ENCODE assay signal across 8 cellular contexts in genomic region chr14:96424104-96424989, GRCh38. TPM values are rescaled to one million over a fixed set of nuclear protein-coding genes. Genes with fewer than 3 reads are reported as not detected.
A peak's percentile ranks its signal among the peaks of the same experiment; 100 is the strongest.
DNase-seq lines count a peak whose midpoint lies in the region; ATAC-seq, FAIRE-seq and TF ChIP-seq lines count a peak whose summit lies in the region.

No MANE protein-coding gene starts in this region.

- intact Hi-C loops in kidney (cut with DNase I): loop anchor here (10.0 kb wide), 1 partner anchor 330 kb away; no protein-coding TSS in a partner anchor

- no peaks in the 10 kb centered on the region for H3K9me3 Mint-ChIP-seq in T-cell

- peaks cover 0 to 4% of the 10 kb centered on the region in 2 donors for H3K27me3 Mint-ChIP-seq in T-cell

- H3K4me1 Mint-ChIP-seq in T-cell: peaks cover 0 to 5% (median 4%) of the 10 kb centered on the region in 3 donors

- H3K36me3 Mint-ChIP-seq in T-cell: no peaks in the 10 kb centered on the region

- TF ChIP-seq CTCF in 22Rv1 (IDR thresholded peaks at IDR 0.05) (peak; percentile 78), GM12864 (IDR thresholded peaks at IDR 0.05; ENCODE audit: low read depth, low read length, missing control alignments) (peak; percentile 61), kidney (IDR thresholded peaks at IDR 0.05; ENCODE audit: borderline replicate concordance, extremely low read depth, insufficient read depth) (peak; percentile 83)

- DNase-seq in GM12864 (ENCODE audit: low read depth): peak; percentile 50
- DNase-seq in NCI-H128 (lab: John Stamatoyannopoulos, UW; ENCODE audit: unreplicated experiment): peak; percentile 71
- DNase-seq in T-cell: peak in 12 of 34 experiments; percentile 1 to 45 (median 8)
- peak; percentile 44 for DNase-seq in central memory CD4-positive, alpha-beta T cell
- DNase-seq in kidney: peak; percentile 70
- DNase-seq in stimulated activated CD4-positive, alpha-beta T cell treated with anti-CD3 and anti-CD28 coated beads, Interleukin-15, amount 100 ng/mL, for 24 hours: peak; percentile 45

- no peak overlapping the region for H3K27ac ChIP-seq in 22Rv1
- no peak overlapping the region for H3K27ac ChIP-seq in kidney (ENCODE audit: low read depth in 2 of 2, low read length in 2 of 2)

- CTCF ChIA-PET in T-cell (lab: Charles Lee): no interaction called here

- H3K27ac Mint-ChIP-seq in T-cell: no peak overlapping the region

- H3K9me3 ChIP-seq in kidney (ENCODE audit: control insufficient read depth in 1 of 2, low read length in 2 of 2): no peaks in the 10 kb centered on the region

- H3K4me1 ChIP-seq in kidney (ENCODE audit: control insufficient read depth in 1 of 2, insufficient read depth in 1 of 2, low read depth in 1 of 2, low read length in 2 of 2): peaks cover 0 to 4% of the 10 kb centered on the region in 2 donors

- POLR2A ChIA-PET in T-cell (lab: Charles Lee): no interaction called here

- H3K36me3 ChIP-seq in kidney (ENCODE audit: control insufficient read depth in 1 of 2, insufficient read depth in 2 of 2, low read length in 2 of 2): no peaks in the 10 kb centered on the region

- H3K4me3 Mint-ChIP-seq in T-cell: peak overlapping the region; percentile 16 to 76 (median 63)

- peak; percentile 90 for FAIRE-seq in kidney (lab: Jason Lieb, UNC)

- peak overlapping the region; percentile 5 to 43 for H3K9ac ChIP-seq in kidney (ENCODE audit: low read length in 2 of 2)

- peak overlapping the region; percentile 48 for H3K4me3 ChIP-seq in GM12864 (ENCODE audit: low read depth, low read length)
- H3K4me3 ChIP-seq in kidney (ENCODE audit: low read length in 2 of 2): peak overlapping the region; percentile 58 to 69

- peak; percentile 66 for ATAC-seq in HG02642 (IDR thresholded peaks at IDR 0.05; ENCODE audit: poor library complexity, unreplicated experiment)
- ATAC-seq in T-cell (replicated peaks in 1 of 4): peak; percentile 71 to 88 (median 78)

RNA-seq across cellular contexts. Expression of gene AK7, which starts 32.4 kb away (rescaled TPM):
- total RNA-seq in T-cell: under 1 TPM in 2 of 5 donors, not detected in 3; 0.13 to 0.20 TPM
- 12.5 TPM for total RNA-seq in kidney
- polyA plus RNA-seq in kidney (ENCODE audit: insufficient read depth, low read depth, low replicate concordance): 5.5 TPM

Comparison
In these comparisons a context has a peak if more than half of its experiments do, and no peak if none do; other contexts are left out.
1. RNA of gene AK7, which starts 32.4 kb away (total RNA-seq): 12.5 TPM in kidney (single experiment); 0.13 to 0.20 TPM in T-cell; every median in the first group is over 10 times any median in the second.
2. Peak in every context shown above with its lines, with median percentiles within 50 percentile points of each other: CTCF ChIP-seq.